Comparison of ENCODE assay signal across 1 cellular context in the genomic region with DNA sequence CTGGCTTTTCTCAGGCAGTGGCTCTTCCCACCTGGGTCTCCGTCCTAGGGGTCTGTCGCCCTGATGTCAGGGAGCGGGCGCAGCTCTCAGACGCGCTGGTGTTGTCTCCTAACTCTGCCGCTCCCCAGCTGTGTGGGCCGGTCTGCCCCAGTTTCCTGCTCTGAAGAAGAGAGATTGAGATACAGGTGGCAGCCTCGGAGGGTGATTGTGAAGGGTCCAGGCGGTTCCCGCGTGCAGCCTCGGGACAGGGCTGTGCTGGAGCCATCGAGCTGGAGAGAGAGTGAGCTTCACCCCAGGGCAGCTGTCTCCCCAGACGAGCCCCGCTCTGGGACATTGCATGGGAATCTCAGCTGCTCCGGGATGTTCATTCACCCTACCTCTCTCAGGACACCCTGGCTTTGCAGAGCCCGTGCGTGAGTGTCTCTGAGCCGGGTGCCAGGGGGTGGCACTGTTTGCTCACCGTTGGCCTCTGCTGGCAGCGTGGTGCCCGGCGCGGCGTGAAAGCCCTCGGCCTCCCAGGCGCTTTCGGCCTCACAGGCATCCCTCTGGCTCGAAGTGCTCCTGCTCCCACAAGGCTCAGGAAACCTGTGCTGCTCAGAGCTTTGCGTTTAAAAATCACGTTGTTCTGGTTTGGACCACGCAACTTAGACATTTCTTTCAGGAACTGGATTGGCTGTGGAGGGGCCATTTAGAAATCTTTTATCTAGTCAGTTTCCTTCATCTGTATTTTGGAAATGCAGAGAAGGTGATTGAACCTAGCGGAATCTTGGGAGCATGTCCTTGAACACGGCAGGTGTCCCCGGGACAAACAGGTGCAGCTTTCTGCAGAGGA.
TF ChIP-seq lines count a peak whose summit lies in the region.

No MANE protein-coding gene starts in this region.

TF ChIP-seq in K562, 482 proteins besides CTCF, POLR2A, EP300 and RAD21 (continued from another document):
- TF ChIP-seq, protein P1, sequence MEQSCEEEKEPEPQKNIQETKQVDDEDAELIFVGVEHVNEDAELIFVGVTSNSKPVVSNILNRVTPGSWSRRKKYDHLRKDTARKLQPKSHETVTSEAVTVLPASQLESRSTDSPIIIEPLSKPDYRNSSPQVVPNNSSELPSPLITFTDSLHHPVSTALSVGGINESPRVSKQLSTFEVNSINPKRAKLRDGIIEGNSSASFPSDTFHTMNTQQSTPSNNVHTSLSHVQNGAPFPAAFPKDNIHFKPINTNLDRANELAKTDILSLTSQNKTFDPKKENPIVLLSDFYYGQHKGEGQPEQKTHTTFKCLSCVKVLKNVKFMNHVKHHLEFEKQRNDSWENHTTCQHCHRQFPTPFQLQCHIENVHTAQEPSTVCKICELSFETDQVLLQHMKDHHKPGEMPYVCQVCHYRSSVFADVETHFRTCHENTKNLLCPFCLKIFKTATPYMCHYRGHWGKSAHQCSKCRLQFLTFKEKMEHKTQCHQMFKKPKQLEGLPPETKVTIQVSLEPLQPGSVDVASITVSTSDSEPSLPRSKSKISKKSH (CRISPR knock-in tag; IDR thresholded peaks at IDR 0.05), result no peak
- TF ChIP-seq ZNF224 (CRISPR knock-in tag; IDR thresholded peaks at IDR 0.05), result no peak
- no peak for TF ChIP-seq HNRNPUL1 (IDR thresholded peaks at IDR 0.05; ENCODE audit: low read length)
- TF ChIP-seq, protein P2, sequence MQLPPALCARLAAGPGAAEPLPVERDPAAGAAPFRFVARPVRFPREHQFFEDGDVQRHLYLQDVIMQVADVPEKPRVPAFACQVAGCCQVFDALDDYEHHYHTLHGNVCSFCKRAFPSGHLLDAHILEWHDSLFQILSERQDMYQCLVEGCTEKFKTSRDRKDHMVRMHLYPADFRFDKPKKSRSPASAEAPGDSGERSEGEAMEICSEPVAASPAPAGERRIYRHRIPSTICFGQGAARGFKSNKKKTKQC (CRISPR knock-in tag; IDR thresholded peaks at IDR 0.05), result 0 out of 2 replicates have a peak, but pooled peaks have one; percentile 21
- TF ChIP-seq TGIF2 (CRISPR knock-in tag; IDR thresholded peaks at IDR 0.05), result no peak
